Comparison of ENCODE assay signal across 20 cellular contexts in genomic region chr20:40938020-40938419, GRCh38.
A peak's percentile ranks its signal among the peaks of the same experiment; 100 is the strongest.
DNase-seq lines count a peak whose midpoint lies in the region; ATAC-seq, FAIRE-seq and TF ChIP-seq lines count a peak whose summit lies in the region.
"Had no signal": no experiment of that assay in that cellular context is flagged by ENCODE, and none has a peak within 500 bp of the region (broad histone marks: within the 10 kb centered on the region; RNA-seq: fewer than 3 reads in every experiment).

No MANE protein-coding gene starts in this region.

- CTCF ChIA-PET in activated naive CD4-positive, alpha-beta T cell treated with anti-CD3 and anti-CD28 coated beads for 36 hours (lab: Charles Lee): interaction anchor here (0.6 to 2.1 kb wide), 2 partner anchors 197 to 304 kb away, joined by 3 to 6 read pairs; no protein-coding TSS in a partner anchor
- CTCF ChIA-PET in GM12878 (lab: Yijun Ruan, JAX): interaction anchor here (1.0 kb wide), 1 partner anchor 141 kb away, joined by 3 read pairs; no protein-coding TSS in a partner anchor
- CTCF ChIA-PET in CD4-positive, alpha-beta T cell (lab: Charles Lee): no interaction called here

- no peak overlapping the region for H3K4me3 Mint-ChIP-seq in activated naive CD4-positive, alpha-beta T cell treated with anti-CD3 and anti-CD28 coated beads for 36 hours
- no peak overlapping the region for H3K4me3 Mint-ChIP-seq in osteocyte (ENCODE audit: unreplicated experiment)
- H3K4me3 Mint-ChIP-seq in CD4-positive, alpha-beta T cell: no peak overlapping the region
- H3K4me3 Mint-ChIP-seq: activated CD4-positive, alpha-beta memory T cell treated with anti-CD3 and anti-CD28 coated beads for 36 hours; activated T-helper 17 cell treated with anti-CD3 and anti-CD28 coated beads, Interleukin-2, amount 50 U/mL, for 72 hours had no signal

- no peaks in the 10 kb centered on the region for H3K36me3 ChIP-seq in GM12878 (ENCODE audit: control insufficient read depth in 2 of 2, insufficient read depth in 2 of 2, low read length in 1 of 2)
- H3K36me3 ChIP-seq: prostate gland, suprapubic skin had no signal

- no peak for ATAC-seq in activated naive CD4-positive, alpha-beta T cell treated with anti-CD3 and anti-CD28 coated beads, Interleukin-2, amount 50 U/mL, for 72 hours
- ATAC-seq in GM12878 (0 out of 3 replicates have a peak, but pooled peaks have one; percentile 23), HG03280 (IDR thresholded peaks at IDR 0.05; ENCODE audit: unreplicated experiment) (no peak)
- ATAC-seq in CD4-positive, alpha-beta T cell (ENCODE audit: poor library complexity): no peak
- ATAC-seq: activated T-helper 17 cell treated with anti-CD3 and anti-CD28 coated beads, Interleukin-2, amount 50 U/mL, for 72 hours; left ventricle myocardium superior had no signal

- H3K4me1 Mint-ChIP-seq in activated naive CD4-positive, alpha-beta T cell treated with anti-CD3 and anti-CD28 coated beads for 36 hours (ENCODE audit: low read depth): peaks cover 5% of the 10 kb centered on the region
- no peaks in the 10 kb centered on the region for H3K4me1 Mint-ChIP-seq in osteocyte (ENCODE audit: unreplicated experiment)
- H3K4me1 Mint-ChIP-seq in CD4-positive, alpha-beta T cell (ENCODE audit: low read depth): no peaks in the 10 kb centered on the region

- H3K4me3 ChIP-seq in GM12878: no peak overlapping the region
- H3K4me3 ChIP-seq: dorsolateral prefrontal cortex, prostate gland, suprapubic skin had no signal

- peaks cover 1% of the 10 kb centered on the region; the same call in 2 of the 3 replicates for H3K9me3 ChIP-seq in GM12878 (replicated peaks; ENCODE audit: control insufficient read depth, insufficient read depth, low read length)
- no peaks in the 10 kb centered on the region for H3K9me3 ChIP-seq in CD4-positive, alpha-beta T cell (ENCODE audit: control insufficient read depth, low read length)
- H3K9me3 ChIP-seq: prostate gland, suprapubic skin had no signal

- no peaks in the 10 kb centered on the region for H4K20me1 ChIP-seq in GM12878 (ENCODE audit: control insufficient read depth, insufficient read depth)

- H3K9me3 Mint-ChIP-seq in activated naive CD4-positive, alpha-beta T cell treated with anti-CD3 and anti-CD28 coated beads for 36 hours: peaks cover 3% of the 10 kb centered on the region
- peaks cover 6 to 9% of the 10 kb centered on the region in 2 donors for H3K9me3 Mint-ChIP-seq in activated naive CD4-positive, alpha-beta T cell treated with anti-CD3 and anti-CD28 coated beads, Interleukin-2, amount 50 U/mL, for 72 hours
- peaks cover 7% of the 10 kb centered on the region for H3K9me3 Mint-ChIP-seq in osteocyte (ENCODE audit: unreplicated experiment)
- H3K9me3 Mint-ChIP-seq in CD4-positive, alpha-beta T cell: peaks cover 4% of the 10 kb centered on the region

- 50% methylated on average over 4 of the region's 4 CpGs for WGBS in GM12878 (ENCODE audit: insufficient coverage, insufficient replicate concordance, low lambda C conversion rate, missing lambda C conversion rate)

- no peak for TF ChIP-seq RAD21 in GM12878 (IDR thresholded peaks at IDR 0.05; ENCODE audit: insufficient read depth, low read depth, low read length)

- BruUV-seq in GM12878 (replicated peaks; lab: Mats Ljungman, UMichigan): no TSS peak

- RAD21 ChIA-PET in GM12878 (lab: Charles Lee; ENCODE audit: unreplicated experiment): no interaction called here

- in situ Hi-C loops in GM12878 (cut with MboI): no loop called here

- no peak for TF ChIP-seq POLR2A in GM12878 (IDR thresholded peaks at IDR 0.05; ENCODE audit: low read depth, low read length)

- H3K27ac ChIP-seq in GM12878 (ENCODE audit: control insufficient read depth, insufficient read depth): no peak overlapping the region
- H3K27ac ChIP-seq in CD4-positive, alpha-beta T cell (ENCODE audit: low read depth, low read length): no peak overlapping the region
- H3K27ac ChIP-seq: dorsolateral prefrontal cortex, prostate gland, suprapubic skin had no signal

- H3K4me2 ChIP-seq in GM12878 (ENCODE audit: control insufficient read depth, insufficient read depth): no peak overlapping the region

- H3K79me2 ChIP-seq in GM12878 (ENCODE audit: control insufficient read depth, insufficient read depth, low read length): no peaks in the 10 kb centered on the region

- FAIRE-seq in GM12878 (lab: Jason Lieb, UNC): no peak
- FAIRE-seq: GM19239 had no signal

- no peaks in the 10 kb centered on the region for H3K36me3 Mint-ChIP-seq in activated naive CD4-positive, alpha-beta T cell treated with anti-CD3 and anti-CD28 coated beads for 36 hours (ENCODE audit: low read depth)
- H3K36me3 Mint-ChIP-seq in activated naive CD4-positive, alpha-beta T cell treated with anti-CD3 and anti-CD28 coated beads, Interleukin-2, amount 50 U/mL, for 72 hours: peaks cover 5 to 7% of the 10 kb centered on the region in 2 donors
- no peaks in the 10 kb centered on the region for H3K36me3 Mint-ChIP-seq in osteocyte (ENCODE audit: unreplicated experiment)
- no peaks in the 10 kb centered on the region for H3K36me3 Mint-ChIP-seq in CD4-positive, alpha-beta T cell (ENCODE audit: low read depth)
- H3K36me3 Mint-ChIP-seq: activated CD4-positive, alpha-beta memory T cell treated with anti-CD3 and anti-CD28 coated beads for 36 hours had no signal

- H3K27me3 Mint-ChIP-seq in activated naive CD4-positive, alpha-beta T cell treated with anti-CD3 and anti-CD28 coated beads for 36 hours (ENCODE audit: low read depth): no peaks in the 10 kb centered on the region
- H3K27me3 Mint-ChIP-seq in osteocyte (ENCODE audit: unreplicated experiment): peaks cover 36% of the 10 kb centered on the region
- H3K27me3 Mint-ChIP-seq in CD4-positive, alpha-beta T cell: no peaks in the 10 kb centered on the region
- H3K27me3 Mint-ChIP-seq: activated CD4-positive, alpha-beta memory T cell treated with anti-CD3 and anti-CD28 coated beads for 36 hours had no signal

- H3K27ac Mint-ChIP-seq in activated naive CD4-positive, alpha-beta T cell treated with anti-CD3 and anti-CD28 coated beads for 36 hours: no peak overlapping the region
- no peak overlapping the region for H3K27ac Mint-ChIP-seq in activated naive CD4-positive, alpha-beta T cell treated with anti-CD3 and anti-CD28 coated beads, Interleukin-2, amount 50 U/mL, for 72 hours
- no peak overlapping the region for H3K27ac Mint-ChIP-seq in osteocyte (ENCODE audit: unreplicated experiment)
- no peak overlapping the region for H3K27ac Mint-ChIP-seq in CD4-positive, alpha-beta T cell
- H3K27ac Mint-ChIP-seq: activated CD4-positive, alpha-beta memory T cell treated with anti-CD3 and anti-CD28 coated beads for 36 hours; activated T-helper 17 cell treated with anti-CD3 and anti-CD28 coated beads, Interleukin-2, amount 50 U/mL, for 72 hours had no signal

- no peak overlapping the region for H3K9ac ChIP-seq in GM12878 (ENCODE audit: control insufficient read depth, insufficient read depth, low read length)

- peaks cover 14% of the 10 kb centered on the region for H3K4me1 ChIP-seq in GM12878 (ENCODE audit: control insufficient read depth, insufficient read depth, low read length)
- H3K4me1 ChIP-seq: prostate gland, suprapubic skin had no signal

- SMC1A ChIA-PET in GM12878 (lab: Charles Lee; ENCODE audit: uncharacterized antibody, unreplicated experiment): no interaction called here

- TF ChIP-seq CTCF in GM12878 (IDR thresholded peaks at IDR 0.05 in 2 of 3, conservative IDR thresholded peaks at IDR 0.05 in 1 of 3; ENCODE audit: control insufficient read depth in 2 of 3, extremely low read depth in 1 of 3, insufficient read depth in 1 of 3, low read depth in 3 of 3, low read length in 3 of 3) (peak; percentile 3 to 36 (median 27); a peak in 3 of 6 replicates), osteocyte (IDR thresholded peaks at IDR 0.05) (no peak)
- no peak for TF ChIP-seq CTCF in CD4-positive, alpha-beta T cell (IDR thresholded peaks at IDR 0.05)

- TF ChIP-seq EP300 in GM12878 (IDR thresholded peaks at IDR 0.05; ENCODE audit: borderline replicate concordance in 1 of 2, control insufficient read depth in 1 of 2, low read depth in 2 of 2, low read length in 2 of 2): no peak

- no peak overlapping the region for H2AFZ ChIP-seq in GM12878 (ENCODE audit: control insufficient read depth, low read depth, low read length)

- intact Hi-C loops in activated naive CD4-positive, alpha-beta T cell treated with anti-CD3 and anti-CD28 coated beads for 36 hours (cut with micrococcal nuclease): no loop called here
- intact Hi-C loops in GM12878 (cut with micrococcal nuclease; ENCODE audit: unreplicated experiment): no loop called here
- intact Hi-C loops in CD4-positive, alpha-beta T cell (cut with DNase I, micrococcal nuclease): no loop called here

- POLR2A ChIA-PET in GM12878 (lab: Charles Lee): no interaction called here
- POLR2A ChIA-PET in CD4-positive, alpha-beta T cell (lab: Charles Lee): no interaction called here

- DNase-seq in activated naive CD4-positive, alpha-beta T cell treated with anti-CD3 and anti-CD28 coated beads for 36 hours: peak; percentile 18
- DNase-seq in activated naive CD4-positive, alpha-beta T cell treated with anti-CD3 and anti-CD28 coated beads, Interleukin-2, amount 50 U/mL, for 72 hours (ENCODE audit: low spot score in 2 of 2): no peak
- peak; percentile 38 for DNase-seq in HuH-7 (ENCODE audit: low spot score)
- no peak for DNase-seq in GM12878 (ENCODE audit: low read depth, low spot score)
- peak; percentile 63 for DNase-seq in osteocyte (ENCODE audit: extremely low spot score, unreplicated experiment)
- DNase-seq in DMS153 (lab: John Stamatoyannopoulos, UW): no peak
- DNase-seq in CD4-positive, alpha-beta T cell: no peak
- DNase-seq: activated CD4-positive, alpha-beta memory T cell treated with anti-CD3 and anti-CD28 coated beads for 36 hours; anterior cingulate cortex; dorsolateral prefrontal cortex; KG1; left ventricle myocardium superior; NCI-H187; NCI-H524; stimulated activated CD4-positive, alpha-beta T cell treated with anti-CD3 and anti-CD28 coated beads, Interleukin-15, amount 100 ng/mL, for 24 hours had no signal

- H3K27me3 ChIP-seq in GM12878 (replicated peaks in 1 of 2; ENCODE audit: control insufficient read depth in 2 of 2, insufficient read depth in 2 of 2, low read length in 1 of 2): no peaks in the 10 kb centered on the region
- H3K27me3 ChIP-seq in CD4-positive, alpha-beta T cell (ENCODE audit: control insufficient read depth, insufficient read depth, low read length): no peaks in the 10 kb centered on the region
- H3K27me3 ChIP-seq: suprapubic skin had no signal

TF ChIP-seq in GM12878, 131 proteins besides CTCF, POLR2A, EP300 and RAD21:
- no peak for TF ChIP-seq CHD1 (IDR thresholded peaks at IDR 0.05; ENCODE audit: low read depth, low read length)
- no peak for TF ChIP-seq SREBF1 (IDR thresholded peaks at IDR 0.05; ENCODE audit: low read length)

Comparison
In these comparisons a context has a peak if more than half of its experiments do, and no peak if none do; other contexts are left out.
1. DNase-seq: peak in activated naive CD4-positive, alpha-beta T cell treated with anti-CD3 and anti-CD28 coated beads for 36 hours (single experiment), HuH-7 (single experiment) and osteocyte (single experiment); none in activated naive CD4-positive, alpha-beta T cell treated with anti-CD3 and anti-CD28 coated beads, Interleukin-2, amount 50 U/mL, for 72 hours (0 of 2), GM12878 (single experiment), DMS153 (single experiment) and CD4-positive, alpha-beta T cell (0 of 10).
2. CTCF ChIP-seq: peak in GM12878 (3 of 3); none in osteocyte (single experiment) and CD4-positive, alpha-beta T cell (single experiment).